In the genomic region with DNA sequence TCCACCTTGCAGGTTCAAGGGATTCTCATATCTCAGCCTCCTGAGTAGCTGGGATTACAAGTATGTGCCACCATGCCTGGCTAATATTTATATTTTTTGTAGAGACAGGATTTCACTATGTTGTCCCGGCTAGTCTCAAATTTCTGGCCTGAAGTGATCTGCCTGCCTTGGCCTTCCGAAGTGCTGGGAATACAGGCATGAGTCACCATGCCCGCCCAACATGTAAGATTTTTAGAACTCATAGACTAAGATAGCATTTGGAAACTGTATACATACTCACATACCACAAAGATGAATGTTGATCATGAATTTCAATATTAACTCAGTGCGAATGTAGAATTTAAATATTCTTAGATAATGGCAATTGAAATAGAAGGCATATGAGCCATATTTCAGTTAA, we compare ENCODE assay signal across 21 cellular contexts.
"Had no signal": no experiment of that assay in that cellular context is flagged by ENCODE, and none has a peak within 500 bp of the region (broad histone marks: within the 10 kb centered on the region; RNA-seq: fewer than 3 reads in every experiment).

No MANE protein-coding gene starts in this region.

- H3K9me3 ChIP-seq: gastrocnemius medialis, left lung, thyroid gland had no signal

- H3K4me1 Mint-ChIP-seq: activated B cell treated with CpG ODN at 0.5 μM for 24 hours; activated CD8-positive, alpha-beta memory T cell treated with anti-CD3 and anti-CD28 coated beads, Interleukin-2, amount 10 ng/mL, durations not matched to agents 7 days and 5 days; mesothelial cell of epicardium had no signal

- H3K27me3 ChIP-seq: cardiac muscle cell, gastrocnemius medialis, heart left ventricle, left lung, thyroid gland had no signal

- H3K9me3 Mint-ChIP-seq: activated CD4-positive, alpha-beta memory T cell treated with anti-CD3 and anti-CD28 coated beads for 36 hours; activated naive CD4-positive, alpha-beta T cell treated with anti-CD3 and anti-CD28 coated beads for 36 hours; activated T-cell treated with anti-CD3 and anti-CD28 coated beads, Interleukin-2, amount 50 U/mL, for 24 hours had no signal

- H3K4me3 ChIP-seq: cardiac muscle cell, gastrocnemius medialis, heart left ventricle, left lung, thyroid gland had no signal

- ATAC-seq: activated CD8-positive, alpha-beta memory T cell treated with anti-CD3 and anti-CD28 coated beads, Interleukin-2, amount 10 ng/mL, durations not matched to agents 7 days and 5 days; gastrocnemius medialis; heart left ventricle; left lung had no signal

- H3K27ac ChIP-seq: cardiac muscle cell, epithelial cell of prostate, gastrocnemius medialis, heart left ventricle, left lung, thyroid gland had no signal

- H3K4me3 Mint-ChIP-seq: activated B cell treated with CpG ODN at 0.5 μM for 24 hours; activated CD4-positive, alpha-beta memory T cell treated with anti-CD3 and anti-CD28 coated beads for 36 hours; activated CD8-positive, alpha-beta memory T cell treated with anti-CD3 and anti-CD28 coated beads, Interleukin-2, amount 10 ng/mL, durations not matched to agents 7 days and 5 days; activated naive CD4-positive, alpha-beta T cell treated with anti-CD3 and anti-CD28 coated beads for 36 hours; activated T-cell treated with anti-CD3 and anti-CD28 coated beads, Interleukin-2, amount 50 U/mL, for 24 hours; mesothelial cell of epicardium; nephron had no signal

- H3K36me3 Mint-ChIP-seq: activated CD4-positive, alpha-beta memory T cell treated with anti-CD3 and anti-CD28 coated beads for 36 hours; activated CD8-positive, alpha-beta memory T cell treated with anti-CD3 and anti-CD28 coated beads, Interleukin-2, amount 10 ng/mL, durations not matched to agents 7 days and 5 days; mesothelial cell of epicardium had no signal

- DNase-seq: activated B cell treated with CpG ODN at 0.5 μM for 24 hours; activated CD4-positive, alpha-beta memory T cell treated with anti-CD3 and anti-CD28 coated beads for 36 hours; activated CD4-positive, alpha-beta T cell treated with anti-CD3 and anti-CD28 coated beads for 4 hours; activated CD8-positive, alpha-beta memory T cell treated with anti-CD3 and anti-CD28 coated beads, Interleukin-2, amount 10 ng/mL, durations not matched to agents 7 days and 5 days; activated naive CD4-positive, alpha-beta T cell treated with anti-CD3 and anti-CD28 coated beads for 36 hours; activated T-cell treated with anti-CD3 and anti-CD28 coated beads, Interleukin-2, amount 50 U/mL, for 24 hours; aorta; gastrocnemius medialis; heart left ventricle; left lung; occipital lobe; stimulated activated CD4-positive, alpha-beta T cell treated with anti-CD3 and anti-CD28 coated beads, Interleukin-12 subunit alpha, Interleukin-12 subunit beta, amount 100 ng/mL, for 4 hours; stimulated activated CD4-positive, alpha-beta T cell treated with anti-CD3 and anti-CD28 coated beads, Interleukin-1b, Interleukin-23, amount 100 ng/mL, for 48 hours; stimulated activated CD8-positive, alpha-beta memory T cell treated with anti-CD3 and anti-CD28 coated beads, Interleukin-4, amount 100 ng/mL, for 48 hours; stimulated activated naive CD4-positive, alpha-beta T cell treated with Interleukin-2 at 50 U/mL for 16 hours; SW 1271; thyroid gland had no signal

- H3K27me3 Mint-ChIP-seq: activated B cell treated with CpG ODN at 0.5 μM for 24 hours; activated CD4-positive, alpha-beta memory T cell treated with anti-CD3 and anti-CD28 coated beads for 36 hours; activated CD8-positive, alpha-beta memory T cell treated with anti-CD3 and anti-CD28 coated beads, Interleukin-2, amount 10 ng/mL, durations not matched to agents 7 days and 5 days; activated T-cell treated with anti-CD3 and anti-CD28 coated beads, Interleukin-2, amount 50 U/mL, for 24 hours had no signal

- H3K4me1 ChIP-seq: gastrocnemius medialis, heart left ventricle, left lung, thyroid gland had no signal

- H3K36me3 ChIP-seq: cardiac muscle cell, gastrocnemius medialis, heart left ventricle, left lung, thyroid gland had no signal

- H3K27ac Mint-ChIP-seq: activated B cell treated with CpG ODN at 0.5 μM for 24 hours; activated CD4-positive, alpha-beta memory T cell treated with anti-CD3 and anti-CD28 coated beads for 36 hours; activated CD8-positive, alpha-beta memory T cell treated with anti-CD3 and anti-CD28 coated beads, Interleukin-2, amount 10 ng/mL, durations not matched to agents 7 days and 5 days; activated naive CD4-positive, alpha-beta T cell treated with anti-CD3 and anti-CD28 coated beads for 36 hours; activated T-cell treated with anti-CD3 and anti-CD28 coated beads, Interleukin-2, amount 50 U/mL, for 24 hours; mesothelial cell of epicardium; nephron had no signal
